ENCODE assay signal across 8 cellular contexts in the genomic region with DNA sequence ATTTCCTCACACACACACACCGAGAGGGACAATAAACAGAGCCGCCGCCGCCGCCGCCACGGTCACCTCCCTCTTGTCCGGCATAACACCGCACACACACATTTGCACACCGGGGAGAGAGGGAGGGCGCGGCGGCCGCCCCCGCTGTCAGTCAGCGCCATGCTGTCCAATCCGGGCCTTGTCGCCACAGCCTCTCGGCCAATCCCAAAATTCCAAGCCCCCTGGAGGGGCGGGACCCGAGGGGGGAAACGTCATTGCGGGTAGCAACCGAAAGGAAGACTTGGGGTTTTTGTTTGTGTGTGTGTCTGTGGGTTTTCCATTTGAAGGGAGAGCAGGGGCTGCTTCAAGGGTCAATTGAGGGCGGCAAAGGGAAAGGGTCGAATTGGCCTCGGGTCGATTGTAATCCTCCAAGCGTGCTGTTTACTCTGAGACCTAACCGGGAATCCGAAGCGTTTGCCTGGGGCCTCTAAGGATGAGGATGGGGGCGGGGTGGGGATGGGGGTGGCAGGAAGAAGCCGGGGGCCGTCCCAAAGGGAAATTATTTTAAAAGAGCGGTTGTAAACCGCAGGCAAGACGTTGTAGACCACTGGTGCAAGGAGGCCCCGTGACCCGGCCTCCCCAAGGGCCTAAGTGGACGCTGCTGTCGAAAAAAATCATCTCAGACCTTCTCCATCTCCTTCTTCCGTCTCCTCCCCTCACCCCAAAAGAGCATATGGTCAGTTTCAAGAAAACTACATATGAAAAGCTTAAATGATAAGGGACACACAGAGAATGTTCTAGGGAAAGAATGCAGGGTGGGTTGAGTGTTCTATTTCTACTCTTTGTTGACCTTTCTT. TPM values are rescaled to one million over a fixed set of nuclear protein-coding genes. Genes with fewer than 3 reads are reported as not detected.
DNase-seq lines count a peak whose midpoint lies in the region; ATAC-seq and TF ChIP-seq lines count a peak whose summit lies in the region.

A gene with protein sequence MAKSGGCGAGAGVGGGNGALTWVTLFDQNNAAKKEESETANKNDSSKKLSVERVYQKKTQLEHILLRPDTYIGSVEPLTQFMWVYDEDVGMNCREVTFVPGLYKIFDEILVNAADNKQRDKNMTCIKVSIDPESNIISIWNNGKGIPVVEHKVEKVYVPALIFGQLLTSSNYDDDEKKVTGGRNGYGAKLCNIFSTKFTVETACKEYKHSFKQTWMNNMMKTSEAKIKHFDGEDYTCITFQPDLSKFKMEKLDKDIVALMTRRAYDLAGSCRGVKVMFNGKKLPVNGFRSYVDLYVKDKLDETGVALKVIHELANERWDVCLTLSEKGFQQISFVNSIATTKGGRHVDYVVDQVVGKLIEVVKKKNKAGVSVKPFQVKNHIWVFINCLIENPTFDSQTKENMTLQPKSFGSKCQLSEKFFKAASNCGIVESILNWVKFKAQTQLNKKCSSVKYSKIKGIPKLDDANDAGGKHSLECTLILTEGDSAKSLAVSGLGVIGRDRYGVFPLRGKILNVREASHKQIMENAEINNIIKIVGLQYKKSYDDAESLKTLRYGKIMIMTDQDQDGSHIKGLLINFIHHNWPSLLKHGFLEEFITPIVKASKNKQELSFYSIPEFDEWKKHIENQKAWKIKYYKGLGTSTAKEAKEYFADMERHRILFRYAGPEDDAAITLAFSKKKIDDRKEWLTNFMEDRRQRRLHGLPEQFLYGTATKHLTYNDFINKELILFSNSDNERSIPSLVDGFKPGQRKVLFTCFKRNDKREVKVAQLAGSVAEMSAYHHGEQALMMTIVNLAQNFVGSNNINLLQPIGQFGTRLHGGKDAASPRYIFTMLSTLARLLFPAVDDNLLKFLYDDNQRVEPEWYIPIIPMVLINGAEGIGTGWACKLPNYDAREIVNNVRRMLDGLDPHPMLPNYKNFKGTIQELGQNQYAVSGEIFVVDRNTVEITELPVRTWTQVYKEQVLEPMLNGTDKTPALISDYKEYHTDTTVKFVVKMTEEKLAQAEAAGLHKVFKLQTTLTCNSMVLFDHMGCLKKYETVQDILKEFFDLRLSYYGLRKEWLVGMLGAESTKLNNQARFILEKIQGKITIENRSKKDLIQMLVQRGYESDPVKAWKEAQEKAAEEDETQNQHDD (N-terminal part only) (minus strand): TSS at position 98 of the 836 bp plus-strand sequence. CDS start 610 bp downstream, outside the sequence.

- H3K4me3 ChIP-seq in left lung: peak within 1 kb of the TSS; percentile 62 to 65

- H3K27me3 ChIP-seq in left lung: no peaks in the 10 kb centered on the region

- no peaks in the 10 kb centered on the region for H3K9me3 ChIP-seq in left lung

- ATAC-seq in GM19395 (IDR thresholded peaks at IDR 0.05; ENCODE audit: unreplicated experiment) (peak; percentile 87), HG03565 (IDR thresholded peaks at IDR 0.05; ENCODE audit: unreplicated experiment) (peak; percentile 86), left lung (peak; percentile 98)

- intact Hi-C loops in left lung (cut with DNase I): loop anchor here in 1 of 2 donors (10.0 kb wide), 1 partner anchor 120 kb away; a partner anchor contains a TSS

- peak within 1 kb of the TSS; percentile 87 for H3K27ac ChIP-seq in C4-2B
- H3K27ac ChIP-seq in left lung: peak within 1 kb of the TSS; percentile 97

- TF ChIP-seq CTCF in C4-2B (conservative IDR thresholded peaks at IDR 0.05) (no peak), left lung (IDR thresholded peaks at IDR 0.05) (no peak)

- H3K36me3 ChIP-seq in left lung: no peaks in the 10 kb centered on the region

- DNase-seq in NCI-H774 (lab: John Stamatoyannopoulos, UW): peak; percentile 92
- DNase-seq in activated CD4-positive, alpha-beta T cell treated with anti-CD3 and anti-CD28 coated beads, Interleukin-2, amount 50 U/mL, for 48 hours: peak; percentile 93 to 95
- DNase-seq in dermis blood vessel endothelial cell: peak; percentile 98
- DNase-seq in left lung: peak; percentile 96 to 97
- DNase-seq in stimulated activated CD4-positive, alpha-beta T cell treated with anti-CD3 and anti-CD28 coated beads, Interleukin-2, amount 100 ng/mL, for 48 hours: peak; percentile 87 to 88

- peaks cover 16 to 43% of the 10 kb centered on the region in 2 donors for H3K4me1 ChIP-seq in left lung

RNA-seq across cellular contexts. Expression of the gene that starts here (rescaled TPM):
- total RNA-seq in dermis blood vessel endothelial cell (95.5 and 163 TPM in 2 replicates), left lung (100 to 1,000 TPM in 1 of 2 donors, 10 to 100 TPM in 1; 92.7 to 100 TPM)

Comparison
In these comparisons a context has a peak if more than half of its experiments do, and no peak if none do; other contexts are left out.
1. Peak in every context shown above with its lines: DNase-seq, ATAC-seq, H3K4me3 ChIP-seq and H3K27ac ChIP-seq.